23 cellular contexts compared by ENCODE assay signal in the genomic region with DNA sequence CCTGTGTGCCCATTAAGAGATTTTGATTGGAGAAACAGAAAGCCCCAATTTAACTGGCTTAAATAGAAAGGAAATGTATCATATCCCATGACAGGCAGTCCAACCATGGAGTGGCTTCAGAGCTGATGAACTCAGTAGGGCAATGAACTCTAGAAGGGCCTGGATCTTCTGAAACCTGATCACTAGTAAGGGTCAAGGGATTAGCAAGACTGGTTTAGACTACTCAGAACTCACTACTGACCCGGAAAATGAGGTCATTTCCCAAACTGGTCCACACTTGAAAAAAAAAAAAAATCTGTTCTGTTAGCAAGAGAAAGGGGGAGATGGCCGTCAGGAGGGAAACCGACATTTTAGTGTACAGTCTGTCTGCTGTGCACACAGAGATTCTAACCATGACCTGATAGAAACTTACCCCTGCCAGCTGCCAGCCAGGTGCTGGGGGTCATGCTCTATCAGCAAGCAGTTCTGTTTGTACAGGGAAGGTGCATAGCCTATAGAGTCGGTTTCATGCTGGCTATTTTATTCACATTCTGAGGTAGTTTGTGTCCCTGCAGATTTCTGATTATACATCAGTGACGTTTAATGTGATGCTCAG.
DNase-seq lines count a peak whose midpoint lies in the region; TF ChIP-seq lines count a peak whose summit lies in the region.
"Had no signal": no experiment of that assay in that cellular context is flagged by ENCODE, and none has a peak within 500 bp of the region (broad histone marks: within the 10 kb centered on the region; RNA-seq: fewer than 3 reads in every experiment).

No MANE protein-coding gene starts in this region.

- 54 to 56% methylated on average over 5 of the region's 5 CpGs for WGBS in thyroid gland, 2 donors

- H3K4me2 ChIP-seq in OCI-LY3 (ENCODE audit: low read length) (peak overlapping the region; percentile 58), OCI-LY7 (ENCODE audit: low read length) (no peak overlapping the region), osteoblast (ENCODE audit: insufficient read depth, low read length) (no peak overlapping the region)

- no TSS peak for BruUV-seq in OCI-LY7 (replicated peaks; lab: Mats Ljungman, UMichigan)

- no peak overlapping the region for H3K4me3 Mint-ChIP-seq in neural crest cell
- H3K4me3 Mint-ChIP-seq: activated naive CD4-positive, alpha-beta T cell treated with anti-CD3 and anti-CD28 coated beads, Interleukin-2, amount 50 U/mL, for 24 hours; activated T-cell treated with anti-CD3 and anti-CD28 coated beads, Interleukin-2, amount 50 U/mL, for 72 hours; naive thymus-derived CD4-positive, alpha-beta T cell had no signal

- no peaks in the 10 kb centered on the region for H3K27me3 Mint-ChIP-seq in neural crest cell (ENCODE audit: low read depth)
- H3K27me3 Mint-ChIP-seq: activated naive CD4-positive, alpha-beta T cell treated with anti-CD3 and anti-CD28 coated beads, Interleukin-2, amount 50 U/mL, for 24 hours had no signal

- peak overlapping the region; percentile 69 for H2AFZ ChIP-seq in OCI-LY3 (ENCODE audit: low read depth, low read length)
- no peak overlapping the region for H2AFZ ChIP-seq in OCI-LY7 (ENCODE audit: low read length)
- no peak overlapping the region for H2AFZ ChIP-seq in osteoblast (ENCODE audit: low read length)

- no peak for TF ChIP-seq CTCF in GM12865 (IDR thresholded peaks at IDR 0.05; ENCODE audit: insufficient read depth, low read depth, low read length, missing control alignments)
- no peak for TF ChIP-seq CTCF in OCI-LY3 (IDR thresholded peaks at IDR 0.05; ENCODE audit: low read depth, low read length)
- TF ChIP-seq CTCF in neural crest cell (conservative IDR thresholded peaks at IDR 0.05): no peak
- no peak for TF ChIP-seq CTCF in OCI-LY7 (conservative IDR thresholded peaks at IDR 0.05; ENCODE audit: low read length)
- TF ChIP-seq CTCF in thyroid gland (IDR thresholded peaks at IDR 0.05): no peak
- TF ChIP-seq CTCF in osteoblast (IDR thresholded peaks at IDR 0.05; ENCODE audit: extremely low read depth, low read depth, low read length): no peak

- intact Hi-C loops in OCI-LY7 (cut with micrococcal nuclease; ENCODE audit: unreplicated experiment): no loop called here
- intact Hi-C loops in thyroid gland (cut with DNase I): no loop called here

- H3K4me3 ChIP-seq in GM12865 (ENCODE audit: low read depth, low read length): no peak overlapping the region
- H3K4me3 ChIP-seq in OCI-LY3 (ENCODE audit: low read length): peak overlapping the region; percentile 35; the same call in 1 of the 2 replicates
- H3K4me3 ChIP-seq in OCI-LY7 (ENCODE audit: low read depth, low read length, poor library complexity, severe bottlenecking): no peak overlapping the region
- no peak overlapping the region for H3K4me3 ChIP-seq in thyroid gland (replicated peaks in 1 of 3)
- no peak overlapping the region for H3K4me3 ChIP-seq in osteoblast (ENCODE audit: insufficient read depth, low read length)
- H3K4me3 ChIP-seq: tibial nerve had no signal

- H3K36me3 Mint-ChIP-seq in neural crest cell (ENCODE audit: low read depth): no peaks in the 10 kb centered on the region
- H3K36me3 Mint-ChIP-seq: activated naive CD4-positive, alpha-beta T cell treated with anti-CD3 and anti-CD28 coated beads, Interleukin-2, amount 50 U/mL, for 24 hours had no signal

- H3K27me3 ChIP-seq in OCI-LY3 (ENCODE audit: low read depth, low read length) (no peaks in the 10 kb centered on the region), thyroid gland (no peaks in the 10 kb centered on the region), osteoblast (ENCODE audit: insufficient read depth, low read length) (no peaks in the 10 kb centered on the region)
- H3K27me3 ChIP-seq: tibial nerve had no signal

- peak overlapping the region; percentile 16 for H3K27ac Mint-ChIP-seq in neural crest cell (ENCODE audit: unreplicated experiment)
- H3K27ac Mint-ChIP-seq: activated naive CD4-positive, alpha-beta T cell treated with anti-CD3 and anti-CD28 coated beads, Interleukin-2, amount 50 U/mL, for 24 hours; activated T-cell treated with anti-CD3 and anti-CD28 coated beads, Interleukin-2, amount 50 U/mL, for 72 hours; naive thymus-derived CD4-positive, alpha-beta T cell had no signal

- H4K20me1 ChIP-seq in OCI-LY3 (ENCODE audit: insufficient read depth, low read length) (no peaks in the 10 kb centered on the region), OCI-LY7 (ENCODE audit: insufficient read depth, low read length) (no peaks in the 10 kb centered on the region), osteoblast (ENCODE audit: insufficient read depth, low read length) (no peaks in the 10 kb centered on the region)

- H3K4me1 Mint-ChIP-seq in neural crest cell: peaks cover 15% of the 10 kb centered on the region
- H3K4me1 Mint-ChIP-seq: activated naive CD4-positive, alpha-beta T cell treated with anti-CD3 and anti-CD28 coated beads, Interleukin-2, amount 50 U/mL, for 24 hours; naive thymus-derived CD4-positive, alpha-beta T cell had no signal

- DNase-seq in GM12865 (ENCODE audit: low read depth) (peak; percentile 66), HT1080 (ENCODE audit: low read depth) (peak; percentile 56), neural crest cell (ENCODE audit: low read depth, low spot score) (no peak), OCI-LY7 (ENCODE audit: low spot score) (no peak), thyroid gland (no peak), SKM-1 treated with dmso at 0.1 percent for 144 hours (lab: John Stamatoyannopoulos, UW; ENCODE audit: unreplicated experiment) (no peak), osteoblast (ENCODE audit: insufficient read length, low spot score, missing footprints) (no peak)
- DNase-seq: activated CD4-positive, CD25-positive, alpha-beta regulatory T cell treated with anti-CD3 and anti-CD28 coated beads, Interleukin-2, amount 50 U/mL, for 72 hours; activated T-cell treated with anti-CD3 and anti-CD28 coated beads, Interleukin-2, amount 50 U/mL, for 72 hours; effector CD4-positive, alpha-beta T cell; erythroblast; foreskin melanocyte; kidney; mesendoderm; naive thymus-derived CD4-positive, alpha-beta T cell; NCI-H187; NCI-H226; stimulated activated CD4-positive, alpha-beta T cell treated with anti-CD3 and anti-CD28 coated beads, Interleukin-2, amount 100 ng/mL, for 48 hours; stimulated activated naive CD4-positive, alpha-beta T cell treated with Interleukin-2 at 50 U/mL for 16 hours had no signal

- no peaks in the 10 kb centered on the region for H3K9me2 ChIP-seq in OCI-LY7 (ENCODE audit: insufficient read depth, low read length)

- H3K79me2 ChIP-seq in OCI-LY3 (ENCODE audit: low read length) (no peaks in the 10 kb centered on the region), OCI-LY7 (ENCODE audit: insufficient read depth, low read depth, low read length) (no peaks in the 10 kb centered on the region), osteoblast (ENCODE audit: insufficient read depth, low read length) (no peaks in the 10 kb centered on the region)

- 0 out of 2 replicates have a peak overlapping the region, but pooled peaks have one; percentile 21 for H3K27ac ChIP-seq in OCI-LY3 (ENCODE audit: low read length)
- H3K27ac ChIP-seq in OCI-LY7 (ENCODE audit: low read depth, low read length, poor library complexity, severe bottlenecking): no peak overlapping the region
- H3K27ac ChIP-seq in thyroid gland: no peak overlapping the region
- no peak overlapping the region for H3K27ac ChIP-seq in osteoblast (ENCODE audit: low read depth, low read length)
- H3K27ac ChIP-seq: C4-2B, tibial nerve had no signal

- H3K4me1 ChIP-seq in OCI-LY3 (ENCODE audit: low read length) (peaks cover 21% of the 10 kb centered on the region), OCI-LY7 (ENCODE audit: insufficient read depth, low read length, poor library complexity, severe bottlenecking) (no peaks in the 10 kb centered on the region), thyroid gland (no peaks in the 10 kb centered on the region), osteoblast (ENCODE audit: insufficient read depth, low read length) (no peaks in the 10 kb centered on the region)

- no peak overlapping the region for H3K9ac ChIP-seq in OCI-LY3 (ENCODE audit: low read length)

- H3K9me3 ChIP-seq in OCI-LY3 (ENCODE audit: insufficient read depth, low read length) (no peaks in the 10 kb centered on the region), OCI-LY7 (ENCODE audit: low read length) (no peaks in the 10 kb centered on the region), thyroid gland (no peaks in the 10 kb centered on the region), osteoblast (ENCODE audit: low read depth, low read length) (peaks cover 3% of the 10 kb centered on the region)
- H3K9me3 ChIP-seq: tibial nerve had no signal

- no peaks in the 10 kb centered on the region for H3K9me3 Mint-ChIP-seq in neural crest cell
- H3K9me3 Mint-ChIP-seq: activated naive CD4-positive, alpha-beta T cell treated with anti-CD3 and anti-CD28 coated beads, Interleukin-2, amount 50 U/mL, for 24 hours; activated T-cell treated with anti-CD3 and anti-CD28 coated beads, Interleukin-2, amount 50 U/mL, for 72 hours had no signal

- H3K36me3 ChIP-seq in OCI-LY3 (replicated peaks; ENCODE audit: low read depth, low read length): no peaks in the 10 kb centered on the region
- no peaks in the 10 kb centered on the region for H3K36me3 ChIP-seq in OCI-LY7 (ENCODE audit: insufficient read depth, low read length)
- no peaks in the 10 kb centered on the region for H3K36me3 ChIP-seq in thyroid gland
- no peaks in the 10 kb centered on the region for H3K36me3 ChIP-seq in osteoblast (ENCODE audit: insufficient read depth, low read length)
- H3K36me3 ChIP-seq: tibial nerve had no signal

- TF ChIP-seq POLR2A in thyroid gland (IDR thresholded peaks at IDR 0.05): no peak

- POLR2A ChIA-PET in OCI-LY7 (lab: Charles Lee): no interaction called here

- CTCF ChIA-PET in OCI-LY7 (lab: Charles Lee; ENCODE audit: unreplicated experiment): no interaction called here

Comparison
In these comparisons a context has a peak if more than half of its experiments do, and no peak if none do; other contexts are left out.
1. DNase-seq: peak in GM12865 (single experiment) and HT1080 (single experiment); none in neural crest cell (single experiment), OCI-LY7 (single experiment), thyroid gland (0 of 2), SKM-1 treated with dmso at 0.1 percent for 144 hours (single experiment) and osteoblast (single experiment).